Comparison of ENCODE assay signal across 20 cellular contexts in genomic region chr16:85187886-85188285, GRCh38.
DNase-seq lines count a peak whose midpoint lies in the region; ATAC-seq, FAIRE-seq and TF ChIP-seq lines count a peak whose summit lies in the region.
"Had no signal": no experiment of that assay in that cellular context is flagged by ENCODE, and none has a peak within 500 bp of the region (broad histone marks: within the 10 kb centered on the region; RNA-seq: fewer than 3 reads in every experiment).

No MANE protein-coding gene starts in this region.

- DNase-seq in HepG2 (ENCODE audit: low spot score) (no peak), right lobe of liver (no peak), right atrium auricular region (ENCODE audit: low spot score) (no peak), sigmoid colon (no peak), PC-3 (no peak), C1 segment of cervical spinal cord (lab: John Stamatoyannopoulos, UW) (no peak), SK-N-SH (no peak)
- DNase-seq: CD4-positive, alpha-beta T cell; COR-L47; DMS 273 treated with DMSO at 0.1 percent for 48 hours; DMS79 treated with DMSO at 0.1 percent for 48 hours; MV-4-11; NCI-H1694; NCI-H2081; NCI-H2171; NCI-H524 treated with DMSO at 0.1 percent for 48 hours; NCI-H82; Peyer's patch had no signal

- H3K27me3 ChIP-seq in HepG2 (ENCODE audit: control insufficient read depth in 1 of 2, insufficient read depth in 2 of 2, low read length in 2 of 2) (no peaks in the 10 kb centered on the region), right lobe of liver (no peaks in the 10 kb centered on the region), right atrium auricular region (no peaks in the 10 kb centered on the region), sigmoid colon (no peaks in the 10 kb centered on the region), PC-3 (ENCODE audit: low read length) (no peaks in the 10 kb centered on the region), SK-N-SH (ENCODE audit: insufficient read depth) (no peaks in the 10 kb centered on the region)
- H3K27me3 ChIP-seq: Peyer's patch, SJSA1 had no signal

- intact Hi-C loops in HepG2 (cut with micrococcal nuclease; ENCODE audit: unreplicated experiment) (no loop called here), right lobe of liver (cut with DNase I) (no loop called here), sigmoid colon (cut with DNase I) (no loop called here), PC-3 (cut with micrococcal nuclease) (no loop called here)

- peaks cover 0 to 12% of the 10 kb centered on the region in 2 experiments; a peak in 1 of 5 replicates for H3K36me3 ChIP-seq in HepG2 (replicated peaks in 1 of 2; ENCODE audit: control insufficient read depth in 1 of 2, insufficient read depth in 2 of 2, low read length in 2 of 2)
- no peaks in the 10 kb centered on the region for H3K36me3 ChIP-seq in right lobe of liver
- no peaks in the 10 kb centered on the region for H3K36me3 ChIP-seq in right atrium auricular region
- peaks cover 0 to 7% (median 2%) of the 10 kb centered on the region in 4 donors for H3K36me3 ChIP-seq in sigmoid colon
- peaks cover 11% of the 10 kb centered on the region for H3K36me3 ChIP-seq in PC-3 (ENCODE audit: low read depth, low read length)
- H3K36me3 ChIP-seq in SK-N-SH (replicated peaks in 1 of 2; ENCODE audit: control insufficient read depth in 1 of 2, insufficient read depth in 2 of 2, low read length in 1 of 2) = peaks cover 17 to 21% of the 10 kb centered on the region in 2 experiments
- H3K36me3 ChIP-seq: Peyer's patch had no signal

- peaks cover 7% of the 10 kb centered on the region; the same call in 1 of the 2 replicates for H3K4me1 ChIP-seq in HepG2 (ENCODE audit: insufficient read depth, low read length)
- H3K4me1 ChIP-seq in right lobe of liver = peaks cover 0 to 14% (median 5%) of the 10 kb centered on the region in 4 donors
- peaks cover 0 to 13% of the 10 kb centered on the region in 2 donors for H3K4me1 ChIP-seq in right atrium auricular region
- peaks cover 0 to 24% (median 13%) of the 10 kb centered on the region in 4 donors for H3K4me1 ChIP-seq in sigmoid colon
- peaks cover 5% of the 10 kb centered on the region; the same call in 1 of the 2 replicates for H3K4me1 ChIP-seq in PC-3 (ENCODE audit: insufficient read depth, low read length)
- H3K4me1 ChIP-seq in SK-N-SH (ENCODE audit: control insufficient read depth in 1 of 2, insufficient read depth in 2 of 2, low read depth in 1 of 2, low read length in 1 of 2) = peaks cover 0 to 19% of the 10 kb centered on the region in 2 experiments; a peak in 1 of 4 replicates
- H3K4me1 ChIP-seq: A549 had no signal

- no peak for TF ChIP-seq POLR2A in HepG2 (IDR thresholded peaks at IDR 0.05; ENCODE audit: insufficient read depth in 1 of 2, low read depth in 2 of 2, low read length in 2 of 2)
- no peak for TF ChIP-seq POLR2A in right lobe of liver (IDR thresholded peaks at IDR 0.05)
- no peak for TF ChIP-seq POLR2A in sigmoid colon (IDR thresholded peaks at IDR 0.05)

- H3F3A ChIP-seq in PC-3 (ENCODE audit: low read length, unreplicated experiment) (no peaks in the 10 kb centered on the region), SK-N-SH (replicated peaks; ENCODE audit: insufficient read depth) (peaks cover 4% of the 10 kb centered on the region)

- WGBS in HepG2 (ENCODE audit: low lambda C conversion rate) = 83% methylated on average over 5 of the region's 12 CpGs
- WGBS in right lobe of liver (ENCODE audit: insufficient coverage, low coverage, low lambda C conversion rate, missing lambda C conversion rate) = 90% methylated on average over 8 of the region's 12 CpGs
- 87 to 89% methylated on average over 12 of the region's 12 CpGs for WGBS in sigmoid colon, 2 donors
- 91% methylated on average over 9 of the region's 12 CpGs for WGBS in SK-N-SH (ENCODE audit: low lambda C conversion rate)

- BruUV-seq in HepG2 (replicated peaks; lab: Mats Ljungman, UMichigan) (no TSS peak), PC-3 (replicated peaks; lab: Mats Ljungman, UMichigan) (no TSS peak)

- POLR2A ChIA-PET in HepG2 (lab: Yijun Ruan, JAX) = no interaction called here
- POLR2A ChIA-PET in PC-3 (lab: Charles Lee; ENCODE audit: unreplicated experiment) = no interaction called here
- POLR2A ChIA-PET in SK-N-SH (lab: Yijun Ruan, JAX) = interaction anchor here (1.4 kb wide), 1 partner anchor 13 kb away, joined by 5 read pairs; no protein-coding TSS in a partner anchor

- CTCF ChIA-PET in HepG2 (lab: Yijun Ruan, JAX; ENCODE audit: low intra/inter-chr PET ratio, low total read pairs) = no interaction called here
- CTCF ChIA-PET in PC-3 (lab: Charles Lee) = no interaction called here
- CTCF ChIA-PET in SK-N-SH (lab: Yijun Ruan, JAX) = interaction anchor here (1.0 to 3.5 kb wide), 5 partner anchors 10 to 65 kb away, joined by 3 to 18 read pairs (median 4); no protein-coding TSS in a partner anchor

- no peak overlapping the region for H3K4me3 ChIP-seq in HepG2 (replicated peaks in 1 of 3; ENCODE audit: insufficient read depth in 1 of 3, low read depth in 2 of 3, low read length in 3 of 3)
- no peak overlapping the region for H3K4me3 ChIP-seq in right lobe of liver
- no peak overlapping the region for H3K4me3 ChIP-seq in right atrium auricular region
- no peak overlapping the region for H3K4me3 ChIP-seq in sigmoid colon
- H3K4me3 ChIP-seq in PC-3 (ENCODE audit: low read length) = no peak overlapping the region
- no peak overlapping the region for H3K4me3 ChIP-seq in SK-N-SH (ENCODE audit: low read depth in 2 of 2, low read length in 1 of 2)
- H3K4me3 ChIP-seq: A549, Peyer's patch, SJSA1 had no signal

- H3K9me3 ChIP-seq in HepG2 (ENCODE audit: low read length) (peaks cover 13% of the 10 kb centered on the region; the same call in 1 of the 2 replicates), right lobe of liver (no peaks in the 10 kb centered on the region), right atrium auricular region (peaks cover 6 to 32% of the 10 kb centered on the region in 2 donors), sigmoid colon (peaks cover 0 to 7% (median 2%) of the 10 kb centered on the region in 4 donors), PC-3 (ENCODE audit: low read length) (no peaks in the 10 kb centered on the region), SK-N-SH (0 out of 2 replicates have a peak, but pooled peaks cover 6% of the 10 kb centered on the region)

- H2AFZ ChIP-seq in HepG2 (ENCODE audit: low read length) = no peak overlapping the region
- H2AFZ ChIP-seq in PC-3 (ENCODE audit: low read length) = no peak overlapping the region
- H2AFZ ChIP-seq in SK-N-SH (ENCODE audit: low read depth) = no peak overlapping the region

- H4K20me1 ChIP-seq in HepG2 (ENCODE audit: insufficient read depth, low read length) = no peaks in the 10 kb centered on the region
- no peaks in the 10 kb centered on the region for H4K20me1 ChIP-seq in PC-3 (ENCODE audit: low read length)
- no peaks in the 10 kb centered on the region for H4K20me1 ChIP-seq in SK-N-SH (ENCODE audit: insufficient read depth)

- TF ChIP-seq EP300 in HepG2 (IDR thresholded peaks at IDR 0.05; ENCODE audit: low read depth in 2 of 2, low read length in 2 of 2) = no peak
- no peak for TF ChIP-seq EP300 in HepG2 (CRISPR knock-in tag; IDR thresholded peaks at IDR 0.05; ENCODE audit: borderline replicate concordance)
- no peak for TF ChIP-seq EP300 in sigmoid colon (IDR thresholded peaks at IDR 0.05)
- TF ChIP-seq EP300 in SK-N-SH (IDR thresholded peaks at IDR 0.05; ENCODE audit: borderline replicate concordance in 1 of 2, low read depth in 1 of 2, low read length in 1 of 2) = no peak

- H3K9ac ChIP-seq in HepG2 (ENCODE audit: insufficient read depth, low read depth, low read length) (no peak overlapping the region), PC-3 (ENCODE audit: low read length) (no peak overlapping the region), SK-N-SH (no peak overlapping the region)

- H3K27ac ChIP-seq in HepG2 (ENCODE audit: extremely low read length, insufficient read depth, low read length) = no peak overlapping the region
- H3K27ac ChIP-seq in right lobe of liver = no peak overlapping the region
- peak overlapping the region; percentile 54 to 79 for H3K27ac ChIP-seq in right atrium auricular region
- peak overlapping the region in 3 of 4 donors; percentile 28 to 75 (median 58) for H3K27ac ChIP-seq in sigmoid colon
- H3K27ac ChIP-seq in PC-3 (ENCODE audit: low read length) = no peak overlapping the region
- no peak overlapping the region; a peak in 1 of 4 replicates for H3K27ac ChIP-seq in SK-N-SH (ENCODE audit: low read depth in 2 of 2, low read length in 1 of 2)
- H3K27ac ChIP-seq: A549, Peyer's patch, SJSA1 had no signal

- in situ Hi-C loops in HepG2 (cut with HindIII; ENCODE audit: extremely low pct_ligation_motif_present, low pct_unique_long_range_greater_than_20kb) = no loop called here

- no peak for FAIRE-seq in HepG2 (lab: Jason Lieb, UNC)
- FAIRE-seq: A549 had no signal

- no peak for TF ChIP-seq CTCF in HepG2 (CRISPR knock-in tag; IDR thresholded peaks at IDR 0.05)
- TF ChIP-seq CTCF in right lobe of liver (IDR thresholded peaks at IDR 0.05) = no peak
- TF ChIP-seq CTCF in right atrium auricular region (IDR thresholded peaks at IDR 0.05) = no peak
- no peak for TF ChIP-seq CTCF in sigmoid colon (IDR thresholded peaks at IDR 0.05)
- TF ChIP-seq CTCF in PC-3 (conservative IDR thresholded peaks at IDR 0.05; ENCODE audit: low read depth, low read length) = no peak
- TF ChIP-seq CTCF in SK-N-SH (IDR thresholded peaks at IDR 0.05) = no peak

- TF ChIP-seq RAD21 in HepG2 (CRISPR knock-in tag; IDR thresholded peaks at IDR 0.05) = no peak
- TF ChIP-seq RAD21 in SK-N-SH (IDR thresholded peaks at IDR 0.05; ENCODE audit: low read length) = no peak

- H3K4me2 ChIP-seq in HepG2 (ENCODE audit: low read depth, low read length) = no peak overlapping the region
- H3K4me2 ChIP-seq in PC-3 (ENCODE audit: low read length) = no peak overlapping the region
- no peak overlapping the region for H3K4me2 ChIP-seq in SK-N-SH
- H3K4me2 ChIP-seq: A549 had no signal

- H3K9me2 ChIP-seq in PC-3 (replicated peaks; ENCODE audit: low read length) (no peaks in the 10 kb centered on the region), SK-N-SH (no peaks in the 10 kb centered on the region)

- H3K79me2 ChIP-seq in HepG2 (ENCODE audit: insufficient read depth, low read length) (no peaks in the 10 kb centered on the region), PC-3 (ENCODE audit: low read length) (peaks cover 3% of the 10 kb centered on the region; the same call in 1 of the 2 replicates), SK-N-SH (ENCODE audit: insufficient read depth) (peaks cover 24% of the 10 kb centered on the region; the same call in 1 of the 2 replicates)

- no peak for ATAC-seq in HepG2
- ATAC-seq in right lobe of liver = no peak
- ATAC-seq in PC-3 = no peak
- ATAC-seq: A549 had no signal

TF ChIP-seq in SK-N-SH, 30 proteins besides CTCF, POLR2A, EP300 and RAD21:
- no peak for TF ChIP-seq PBX3 (IDR thresholded peaks at IDR 0.05)

Comparison
In these comparisons a context has a peak if more than half of its experiments do, and no peak if none do; other contexts are left out.
1. H3K27ac ChIP-seq: peak in right atrium auricular region (2 of 2) and sigmoid colon (3 of 4); none in HepG2 (single experiment), right lobe of liver (0 of 3), PC-3 (single experiment) and SK-N-SH (0 of 2).